Comparison of ENCODE assay signal across 1 cellular context in the genomic region with DNA sequence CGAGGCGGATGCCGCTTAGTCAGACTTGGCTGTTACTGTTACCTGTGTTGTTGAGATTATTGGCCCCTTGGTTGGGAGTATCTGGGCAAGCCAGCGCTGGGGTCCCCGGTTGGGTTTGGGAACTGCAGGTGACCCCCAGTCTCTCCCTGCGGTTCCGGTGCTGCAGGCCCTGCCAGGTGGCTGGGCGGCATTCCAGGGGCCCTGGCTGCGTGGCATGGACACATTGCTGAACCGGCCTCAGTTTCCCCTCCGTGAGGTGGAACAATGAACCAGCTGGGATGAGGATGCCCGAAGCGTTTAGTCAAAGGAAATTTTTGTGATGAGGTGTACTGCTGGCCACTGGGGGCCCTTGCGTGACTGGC.
TF ChIP-seq lines count a peak whose summit lies in the region.

No MANE protein-coding gene starts in this region.

TF ChIP-seq in GM23338, 12 proteins besides CTCF, POLR2A, EP300 and RAD21 (continued from another document):
- TF ChIP-seq, protein P1, sequence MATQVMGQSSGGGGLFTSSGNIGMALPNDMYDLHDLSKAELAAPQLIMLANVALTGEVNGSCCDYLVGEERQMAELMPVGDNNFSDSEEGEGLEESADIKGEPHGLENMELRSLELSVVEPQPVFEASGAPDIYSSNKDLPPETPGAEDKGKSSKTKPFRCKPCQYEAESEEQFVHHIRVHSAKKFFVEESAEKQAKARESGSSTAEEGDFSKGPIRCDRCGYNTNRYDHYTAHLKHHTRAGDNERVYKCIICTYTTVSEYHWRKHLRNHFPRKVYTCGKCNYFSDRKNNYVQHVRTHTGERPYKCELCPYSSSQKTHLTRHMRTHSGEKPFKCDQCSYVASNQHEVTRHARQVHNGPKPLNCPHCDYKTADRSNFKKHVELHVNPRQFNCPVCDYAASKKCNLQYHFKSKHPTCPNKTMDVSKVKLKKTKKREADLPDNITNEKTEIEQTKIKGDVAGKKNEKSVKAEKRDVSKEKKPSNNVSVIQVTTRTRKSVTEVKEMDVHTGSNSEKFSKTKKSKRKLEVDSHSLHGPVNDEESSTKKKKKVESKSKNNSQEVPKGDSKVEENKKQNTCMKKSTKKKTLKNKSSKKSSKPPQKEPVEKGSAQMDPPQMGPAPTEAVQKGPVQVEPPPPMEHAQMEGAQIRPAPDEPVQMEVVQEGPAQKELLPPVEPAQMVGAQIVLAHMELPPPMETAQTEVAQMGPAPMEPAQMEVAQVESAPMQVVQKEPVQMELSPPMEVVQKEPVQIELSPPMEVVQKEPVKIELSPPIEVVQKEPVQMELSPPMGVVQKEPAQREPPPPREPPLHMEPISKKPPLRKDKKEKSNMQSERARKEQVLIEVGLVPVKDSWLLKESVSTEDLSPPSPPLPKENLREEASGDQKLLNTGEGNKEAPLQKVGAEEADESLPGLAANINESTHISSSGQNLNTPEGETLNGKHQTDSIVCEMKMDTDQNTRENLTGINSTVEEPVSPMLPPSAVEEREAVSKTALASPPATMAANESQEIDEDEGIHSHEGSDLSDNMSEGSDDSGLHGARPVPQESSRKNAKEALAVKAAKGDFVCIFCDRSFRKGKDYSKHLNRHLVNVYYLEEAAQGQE (IDR thresholded peaks at IDR 0.05; ENCODE audit: unreplicated experiment) = no peak
- no peak for TF ChIP-seq POLR2AphosphoS5 (IDR thresholded peaks at IDR 0.05; ENCODE audit: low read depth)
- TF ChIP-seq ZNF331 (CRISPR knock-in tag; IDR thresholded peaks at IDR 0.05; ENCODE audit: low read depth) = no peak
- TF ChIP-seq JUNB (IDR thresholded peaks at IDR 0.05; ENCODE audit: unreplicated experiment) = no peak
- no peak for TF ChIP-seq ZNF114 (CRISPR knock-in tag; IDR thresholded peaks at IDR 0.05)
- TF ChIP-seq EZH2phosphoT487 (IDR thresholded peaks at IDR 0.05; ENCODE audit: unreplicated experiment) = no peak
- TF ChIP-seq CREB1 (CRISPR knock-in tag; IDR thresholded peaks at IDR 0.05; ENCODE audit: low read depth) = no peak
- TF ChIP-seq, protein P2, sequence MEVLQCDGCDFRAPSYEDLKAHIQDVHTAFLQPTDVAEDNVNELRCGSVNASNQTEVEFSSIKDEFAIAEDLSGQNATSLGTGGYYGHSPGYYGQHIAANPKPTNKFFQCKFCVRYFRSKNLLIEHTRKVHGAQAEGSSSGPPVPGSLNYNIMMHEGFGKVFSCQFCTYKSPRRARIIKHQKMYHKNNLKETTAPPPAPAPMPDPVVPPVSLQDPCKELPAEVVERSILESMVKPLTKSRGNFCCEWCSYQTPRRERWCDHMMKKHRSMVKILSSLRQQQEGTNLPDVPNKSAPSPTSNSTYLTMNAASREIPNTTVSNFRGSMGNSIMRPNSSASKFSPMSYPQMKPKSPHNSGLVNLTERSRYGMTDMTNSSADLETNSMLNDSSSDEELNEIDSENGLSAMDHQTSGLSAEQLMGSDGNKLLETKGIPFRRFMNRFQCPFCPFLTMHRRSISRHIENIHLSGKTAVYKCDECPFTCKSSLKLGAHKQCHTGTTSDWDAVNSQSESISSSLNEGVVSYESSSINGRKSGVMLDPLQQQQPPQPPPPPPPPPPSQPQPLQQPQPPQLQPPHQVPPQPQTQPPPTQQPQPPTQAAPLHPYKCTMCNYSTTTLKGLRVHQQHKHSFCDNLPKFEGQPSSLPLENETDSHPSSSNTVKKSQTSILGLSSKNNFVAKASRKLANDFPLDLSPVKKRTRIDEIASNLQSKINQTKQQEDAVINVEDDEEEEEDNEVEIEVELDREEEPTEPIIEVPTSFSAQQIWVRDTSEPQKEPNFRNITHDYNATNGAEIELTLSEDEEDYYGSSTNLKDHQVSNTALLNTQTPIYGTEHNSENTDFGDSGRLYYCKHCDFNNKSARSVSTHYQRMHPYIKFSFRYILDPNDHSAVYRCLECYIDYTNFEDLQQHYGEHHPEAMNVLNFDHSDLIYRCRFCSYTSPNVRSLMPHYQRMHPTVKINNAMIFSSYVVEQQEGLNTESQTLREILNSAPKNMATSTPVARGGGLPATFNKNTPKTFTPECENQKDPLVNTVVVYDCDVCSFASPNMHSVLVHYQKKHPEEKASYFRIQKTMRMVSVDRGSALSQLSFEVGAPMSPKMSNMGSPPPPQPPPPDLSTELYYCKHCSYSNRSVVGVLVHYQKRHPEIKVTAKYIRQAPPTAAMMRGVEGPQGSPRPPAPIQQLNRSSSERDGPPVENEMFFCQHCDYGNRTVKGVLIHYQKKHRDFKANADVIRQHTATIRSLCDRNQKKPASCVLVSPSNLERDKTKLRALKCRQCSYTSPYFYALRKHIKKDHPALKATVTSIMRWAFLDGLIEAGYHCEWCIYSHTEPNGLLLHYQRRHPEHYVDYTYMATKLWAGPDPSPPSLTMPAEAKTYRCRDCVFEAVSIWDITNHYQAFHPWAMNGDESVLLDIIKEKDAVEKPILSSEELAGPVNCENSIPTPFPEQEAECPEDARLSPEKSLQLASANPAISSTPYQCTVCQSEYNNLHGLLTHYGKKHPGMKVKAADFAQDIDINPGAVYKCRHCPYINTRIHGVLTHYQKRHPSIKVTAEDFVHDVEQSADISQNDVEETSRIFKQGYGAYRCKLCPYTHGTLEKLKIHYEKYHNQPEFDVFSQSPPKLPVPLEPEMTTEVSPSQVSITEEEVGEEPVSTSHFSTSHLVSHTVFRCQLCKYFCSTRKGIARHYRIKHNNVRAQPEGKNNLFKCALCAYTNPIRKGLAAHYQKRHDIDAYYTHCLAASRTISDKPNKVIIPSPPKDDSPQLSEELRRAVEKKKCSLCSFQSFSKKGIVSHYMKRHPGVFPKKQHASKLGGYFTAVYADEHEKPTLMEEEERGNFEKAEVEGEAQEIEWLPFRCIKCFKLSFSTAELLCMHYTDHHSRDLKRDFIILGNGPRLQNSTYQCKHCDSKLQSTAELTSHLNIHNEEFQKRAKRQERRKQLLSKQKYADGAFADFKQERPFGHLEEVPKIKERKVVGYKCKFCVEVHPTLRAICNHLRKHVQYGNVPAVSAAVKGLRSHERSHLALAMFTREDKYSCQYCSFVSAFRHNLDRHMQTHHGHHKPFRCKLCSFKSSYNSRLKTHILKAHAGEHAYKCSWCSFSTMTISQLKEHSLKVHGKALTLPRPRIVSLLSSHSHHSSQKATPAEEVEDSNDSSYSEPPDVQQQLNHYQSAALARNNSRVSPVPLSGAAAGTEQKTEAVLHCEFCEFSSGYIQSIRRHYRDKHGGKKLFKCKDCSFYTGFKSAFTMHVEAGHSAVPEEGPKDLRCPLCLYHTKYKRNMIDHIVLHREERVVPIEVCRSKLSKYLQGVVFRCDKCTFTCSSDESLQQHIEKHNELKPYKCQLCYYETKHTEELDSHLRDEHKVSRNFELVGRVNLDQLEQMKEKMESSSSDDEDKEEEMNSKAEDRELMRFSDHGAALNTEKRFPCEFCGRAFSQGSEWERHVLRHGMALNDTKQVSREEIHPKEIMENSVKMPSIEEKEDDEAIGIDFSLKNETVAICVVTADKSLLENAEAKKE (CRISPR knock-in tag; IDR thresholded peaks at IDR 0.05) = no peak
- TF ChIP-seq NANOG (IDR thresholded peaks at IDR 0.05; ENCODE audit: borderline replicate concordance) = no peak
- TF ChIP-seq, protein P3, sequence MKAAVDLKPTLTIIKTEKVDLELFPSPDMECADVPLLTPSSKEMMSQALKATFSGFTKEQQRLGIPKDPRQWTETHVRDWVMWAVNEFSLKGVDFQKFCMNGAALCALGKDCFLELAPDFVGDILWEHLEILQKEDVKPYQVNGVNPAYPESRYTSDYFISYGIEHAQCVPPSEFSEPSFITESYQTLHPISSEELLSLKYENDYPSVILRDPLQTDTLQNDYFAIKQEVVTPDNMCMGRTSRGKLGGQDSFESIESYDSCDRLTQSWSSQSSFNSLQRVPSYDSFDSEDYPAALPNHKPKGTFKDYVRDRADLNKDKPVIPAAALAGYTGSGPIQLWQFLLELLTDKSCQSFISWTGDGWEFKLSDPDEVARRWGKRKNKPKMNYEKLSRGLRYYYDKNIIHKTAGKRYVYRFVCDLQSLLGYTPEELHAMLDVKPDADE (IDR thresholded peaks at IDR 0.05) = no peak
- TF ChIP-seq EZH2 (IDR thresholded peaks at IDR 0.05; ENCODE audit: low read depth, unreplicated experiment) = no peak
